Comparison of ENCODE assay signal across 28 cellular contexts in genomic region chr2:16043627-16044026, GRCh38.
"Had no signal": no experiment of that assay in that cellular context is flagged by ENCODE, and none has a peak within 500 bp of the region (broad histone marks: within the 10 kb centered on the region; RNA-seq: fewer than 3 reads in every experiment).

No MANE protein-coding gene starts in this region.

- ATAC-seq: activated naive CD4-positive, alpha-beta T cell treated with anti-CD3 and anti-CD28 coated beads, Interleukin-2, amount 50 U/mL, for 72 hours; activated naive CD8-positive, alpha-beta T cell treated with anti-CD3 and anti-CD28 coated beads, Interleukin-2, amount 50 U/mL, for 24 hours; activated T-cell treated with anti-CD3 and anti-CD28 coated beads, Interleukin-2, amount 50 U/mL, for 4 hours; activated T-cell treated with anti-CD3 and anti-CD28 coated beads, Interleukin-2, amount 50 U/mL, for 72 hours; activated T-helper 17 cell treated with anti-CD3 and anti-CD28 coated beads, Interleukin-2, amount 50 U/mL, for 72 hours; body of pancreas had no signal

- DNase-seq: activated effector memory CD4-positive, alpha-beta T cell treated with anti-CD3 and anti-CD28 coated beads, Interleukin-2, amount 50 U/mL, for 16 hours; activated effector memory CD4-positive, alpha-beta T cell treated with Interleukin-2 at 50 U/mL for 16 hours; activated gamma-delta T cell; activated gamma-delta T cell treated with Interleukin-2 at 50 U/mL for 16 hours; activated naive CD4-positive, alpha-beta T cell; activated naive CD4-positive, alpha-beta T cell treated with anti-CD3 and anti-CD28 coated beads for 36 hours; activated naive CD4-positive, alpha-beta T cell treated with anti-CD3 and anti-CD28 coated beads, Interleukin-2, amount 10 ng/mL, durations not matched to agents 7 days and 5 days; activated naive CD4-positive, alpha-beta T cell treated with anti-CD3 and anti-CD28 coated beads, Interleukin-2, amount 50 U/mL, for 16 hours; activated naive CD4-positive, alpha-beta T cell treated with Interleukin-2 at 50 U/mL for 16 hours; activated naive CD8-positive, alpha-beta T cell treated with anti-CD3 and anti-CD28 coated beads for 36 hours; activated naive CD8-positive, alpha-beta T cell treated with anti-CD3 and anti-CD28 coated beads, Interleukin-2, amount 10 ng/mL, durations not matched to agents 7 days and 5 days; activated naive CD8-positive, alpha-beta T cell treated with anti-CD3 and anti-CD28 coated beads, Interleukin-2, amount 50 U/mL, for 24 hours; activated T-cell treated with anti-CD3 and anti-CD28 coated beads, Interleukin-2, amount 50 U/mL, for 24 hours; activated T-cell treated with anti-CD3 and anti-CD28 coated beads, Interleukin-2, amount 50 U/mL, for 4 hours; activated T-cell treated with anti-CD3 and anti-CD28 coated beads, Interleukin-2, amount 50 U/mL, for 48 hours; activated T-cell treated with anti-CD3 and anti-CD28 coated beads, Interleukin-2, amount 50 U/mL, for 72 hours; adrenal gland; amniotic stem cell; amygdala; anterior cingulate cortex; aorta; body of pancreas; brain microvascular endothelial cell; caudate nucleus; central memory CD4-positive, alpha-beta T cell; cerebellar nuclear complex had no signal
